20 cellular contexts compared by ENCODE assay signal in genomic region chr6:52410979-52411378, GRCh38. TPM values are rescaled to one million over a fixed set of nuclear protein-coding genes. Genes with fewer than 3 reads are reported as not detected.
DNase-seq lines count a peak whose midpoint lies in the region; ATAC-seq and TF ChIP-seq lines count a peak whose summit lies in the region.
"Had no signal": no experiment of that assay in that cellular context is flagged by ENCODE, and none has a peak within 500 bp of the region (broad histone marks: within the 10 kb centered on the region; RNA-seq: fewer than 3 reads in every experiment).

No MANE protein-coding gene starts in this region.

- H3K4me3 ChIP-seq in CD8-positive, alpha-beta T cell (ENCODE audit: low read depth, low read length): no peak overlapping the region
- H3K4me3 ChIP-seq in osteoblast (ENCODE audit: insufficient read depth, low read length) (no peak overlapping the region), neural progenitor cell (no peak overlapping the region)
- H3K4me3 ChIP-seq: GM12878, GM23338, SJCRH30 had no signal

- H3K9me3 ChIP-seq in CD8-positive, alpha-beta T cell (ENCODE audit: low read length): no peaks in the 10 kb centered on the region
- no peaks in the 10 kb centered on the region for H3K9me3 ChIP-seq in T-helper 17 cell (ENCODE audit: control insufficient read depth, low read length, poor library complexity, severe bottlenecking)
- H3K9me3 ChIP-seq in osteoblast (ENCODE audit: low read depth, low read length): no peaks in the 10 kb centered on the region
- no peaks in the 10 kb centered on the region for H3K9me3 ChIP-seq in neural progenitor cell (ENCODE audit: low read depth)
- H3K9me3 ChIP-seq: SJCRH30 had no signal

- TF ChIP-seq CTCF in CD8-positive, alpha-beta T cell (IDR thresholded peaks at IDR 0.05): no peak
- no peak for TF ChIP-seq CTCF in osteoblast (IDR thresholded peaks at IDR 0.05; ENCODE audit: extremely low read depth, low read depth, low read length)
- TF ChIP-seq CTCF in neural progenitor cell (IDR thresholded peaks at IDR 0.05): no peak
- TF ChIP-seq CTCF in CD14-positive monocyte (IDR thresholded peaks at IDR 0.05): no peak

- no peaks in the 10 kb centered on the region for H3K36me3 ChIP-seq in CD8-positive, alpha-beta T cell (ENCODE audit: insufficient read depth, low read length)
- H3K36me3 ChIP-seq in osteoblast (ENCODE audit: insufficient read depth, low read length) (no peaks in the 10 kb centered on the region), neural progenitor cell (no peaks in the 10 kb centered on the region)
- H3K36me3 ChIP-seq: SJCRH30 had no signal

- H3K27me3 ChIP-seq in CD8-positive, alpha-beta T cell (ENCODE audit: insufficient read depth, low read length): no peaks in the 10 kb centered on the region
- H3K27me3 ChIP-seq in osteoblast (ENCODE audit: insufficient read depth, low read length) (no peaks in the 10 kb centered on the region), neural progenitor cell (no peaks in the 10 kb centered on the region)
- H3K27me3 ChIP-seq: SJCRH30 had no signal

- no peak overlapping the region for H2AFZ ChIP-seq in osteoblast (ENCODE audit: low read length)
- no peak overlapping the region for H2AFZ ChIP-seq in neural progenitor cell (replicated peaks)
- H2AFZ ChIP-seq: GM23338 had no signal

- H3K9me3 Mint-ChIP-seq in CD8-positive, alpha-beta T cell: no peaks in the 10 kb centered on the region
- H3K9me3 Mint-ChIP-seq in neural progenitor cell (no peaks in the 10 kb centered on the region), CD14-positive monocyte (no peaks in the 10 kb centered on the region)
- H3K9me3 Mint-ChIP-seq: CD4-positive, alpha-beta memory T cell; GM23338 had no signal

- DNase-seq in CD8-positive, alpha-beta T cell: no peak
- DNase-seq in T-helper 17 cell (no peak), hepatic stellate cell (ENCODE audit: low spot score) (peak; percentile 32), osteoblast (ENCODE audit: insufficient read length, low spot score, missing footprints) (no peak), neural progenitor cell (ENCODE audit: low spot score) (no peak), CD14-positive monocyte (ENCODE audit: low spot score) (no peak), SKM-1 treated with dmso at 0.1 percent for 144 hours (lab: John Stamatoyannopoulos, UW; ENCODE audit: unreplicated experiment) (no peak), OCI-M1 (lab: John Stamatoyannopoulos, UW) (no peak)
- DNase-seq: CD4-positive, alpha-beta memory T cell; GDM1; KG1; NCI-H1436; NCI-H2029 treated with DMSO at 0.1 percent for 48 hours; NCI-H2171 treated with DMSO at 0.1 percent for 48 hours; NCI-H748 treated with DMSO at 0.1 percent for 48 hours; PC-3; SJCRH30 had no signal

- no peak overlapping the region for H3K4me3 Mint-ChIP-seq in CD8-positive, alpha-beta T cell
- no peak overlapping the region for H3K4me3 Mint-ChIP-seq in T-helper 17 cell
- H3K4me3 Mint-ChIP-seq in neural progenitor cell: no peak overlapping the region
- no peak overlapping the region for H3K4me3 Mint-ChIP-seq in CD14-positive monocyte
- H3K4me3 Mint-ChIP-seq: CD4-positive, alpha-beta memory T cell; GM23338 had no signal

- intact Hi-C loops in CD8-positive, alpha-beta T cell (cut with DNase I, micrococcal nuclease): no loop called here
- intact Hi-C loops in CD14-positive monocyte (cut with micrococcal nuclease): no loop called here

- no peaks in the 10 kb centered on the region for H3K27me3 Mint-ChIP-seq in CD8-positive, alpha-beta T cell (ENCODE audit: low read depth)
- H3K27me3 Mint-ChIP-seq in T-helper 17 cell (no peaks in the 10 kb centered on the region), neural progenitor cell (ENCODE audit: insufficient read depth, low read depth) (no peaks in the 10 kb centered on the region), CD14-positive monocyte (ENCODE audit: low read depth in 3 of 3) (peaks cover 0 to 11% (median 9%) of the 10 kb centered on the region in 3 donors)
- H3K27me3 Mint-ChIP-seq: CD4-positive, alpha-beta memory T cell had no signal

- CTCF ChIA-PET in CD8-positive, alpha-beta T cell (lab: Charles Lee): interaction anchor here (0.8 to 1.1 kb wide), 3 partner anchors 11 to 126 kb away, joined by 3 to 5 read pairs (median 4); no protein-coding TSS in a partner anchor

- peaks cover 30% of the 10 kb centered on the region for H3K4me1 Mint-ChIP-seq in CD8-positive, alpha-beta T cell (ENCODE audit: low read depth)
- peaks cover 11% of the 10 kb centered on the region for H3K4me1 Mint-ChIP-seq in T-helper 17 cell
- peaks cover 2% of the 10 kb centered on the region for H3K4me1 Mint-ChIP-seq in neural progenitor cell
- H3K4me1 Mint-ChIP-seq in CD14-positive monocyte: peaks cover 4% of the 10 kb centered on the region
- H3K4me1 Mint-ChIP-seq: GM23338 had no signal

- H3K4me2 ChIP-seq in osteoblast (ENCODE audit: insufficient read depth, low read length): no peak overlapping the region
- no peak overlapping the region for H3K4me2 ChIP-seq in neural progenitor cell
- H3K4me2 ChIP-seq: GM23338 had no signal

- ATAC-seq in CD8-positive, alpha-beta T cell: no peak
- ATAC-seq in T-helper 17 cell: no peak
- ATAC-seq: GM12878, GM23338, PC-3 had no signal

- no peaks in the 10 kb centered on the region for H3F3A ChIP-seq in neural progenitor cell (ENCODE audit: low read depth)

- H3K27ac ChIP-seq in CD8-positive, alpha-beta T cell (ENCODE audit: low read depth, low read length): no peak overlapping the region
- peak overlapping the region; percentile 31 for H3K27ac ChIP-seq in osteoblast (ENCODE audit: low read depth, low read length)
- no peak overlapping the region for H3K27ac ChIP-seq in neural progenitor cell
- H3K27ac ChIP-seq: RWPE1, SJCRH30 had no signal

- H3K36me3 Mint-ChIP-seq in CD8-positive, alpha-beta T cell: peaks cover 12% of the 10 kb centered on the region
- H3K36me3 Mint-ChIP-seq in T-helper 17 cell (ENCODE audit: low read depth): peaks cover under 1% of the 10 kb centered on the region
- H3K36me3 Mint-ChIP-seq in neural progenitor cell: no peaks in the 10 kb centered on the region
- H3K36me3 Mint-ChIP-seq in CD14-positive monocyte: peaks cover 2 to 6% of the 10 kb centered on the region in 2 donors

- POLR2A ChIA-PET in CD8-positive, alpha-beta T cell (lab: Charles Lee): interaction anchor here (0.8 kb wide), 1 partner anchor 9 kb away, joined by 3 read pairs; no protein-coding TSS in a partner anchor

- H3K9ac ChIP-seq in neural progenitor cell: no peak overlapping the region

- peak overlapping the region; percentile 53 for H3K27ac Mint-ChIP-seq in CD8-positive, alpha-beta T cell
- H3K27ac Mint-ChIP-seq in T-helper 17 cell (peak overlapping the region; percentile 51), neural progenitor cell (no peak overlapping the region), CD14-positive monocyte (no peak overlapping the region)
- H3K27ac Mint-ChIP-seq: GM23338 had no signal

- no peaks in the 10 kb centered on the region for H3K4me1 ChIP-seq in CD8-positive, alpha-beta T cell (ENCODE audit: insufficient read depth, low read length)
- peaks cover 31% of the 10 kb centered on the region for H3K4me1 ChIP-seq in osteoblast (ENCODE audit: insufficient read depth, low read length)
- H3K4me1 ChIP-seq in neural progenitor cell: no peaks in the 10 kb centered on the region
- H3K4me1 ChIP-seq: SJCRH30 had no signal

- H3K79me2 ChIP-seq in osteoblast (ENCODE audit: insufficient read depth, low read length): peaks cover 4% of the 10 kb centered on the region
- H3K79me2 ChIP-seq in neural progenitor cell (ENCODE audit: low read depth): no peaks in the 10 kb centered on the region

- no peaks in the 10 kb centered on the region for H4K20me1 ChIP-seq in osteoblast (ENCODE audit: insufficient read depth, low read length)
- H4K20me1 ChIP-seq in neural progenitor cell (ENCODE audit: low read depth): no peaks in the 10 kb centered on the region

RNA-seq across cellular contexts. Expression of gene EFHC1, which starts 9.2 kb away (rescaled TPM):
- total RNA-seq in CD8-positive, alpha-beta T cell: 1 to 10 TPM; 5.1 to 6.9 TPM
- 1 to 10 TPM; 5.3 to 7.5 TPM for total RNA-seq in T-helper 17 cell
- 31.1 and 31.2 TPM in 2 replicates for total RNA-seq in osteoblast
- 53.9 and 59.8 TPM in 2 replicates for total RNA-seq in neural progenitor cell (ENCODE audit: low replicate concordance)
- 1 to 10 TPM in 1 of 2 donors, under 1 TPM in 1; 0.30 to 2.3 TPM for polyA plus RNA-seq in CD14-positive monocyte

RNA-seq across cellular contexts. Expression of gene PAQR8, which starts 49.0 kb away (rescaled TPM):
- 1 to 10 TPM; 1.8 to 2.2 TPM for total RNA-seq in CD8-positive, alpha-beta T cell
- total RNA-seq in T-helper 17 cell (1 to 10 TPM; 3.6 to 7.7 TPM), osteoblast (3.5 and 3.6 TPM in 2 replicates), neural progenitor cell (ENCODE audit: low replicate concordance) (16.9 and 17.7 TPM in 2 replicates)
- polyA plus RNA-seq in CD14-positive monocyte: 10 to 100 TPM in 1 of 2 donors, 1 to 10 TPM in 1; 6.8 to 17.4 TPM

Comparison
In these comparisons a context has a peak if more than half of its experiments do, and no peak if none do; other contexts are left out.
1. H3K27ac Mint-ChIP-seq: peak in CD8-positive, alpha-beta T cell (single experiment) and T-helper 17 cell (single experiment); none in neural progenitor cell (single experiment) and CD14-positive monocyte (0 of 7).